In the genomic region with DNA sequence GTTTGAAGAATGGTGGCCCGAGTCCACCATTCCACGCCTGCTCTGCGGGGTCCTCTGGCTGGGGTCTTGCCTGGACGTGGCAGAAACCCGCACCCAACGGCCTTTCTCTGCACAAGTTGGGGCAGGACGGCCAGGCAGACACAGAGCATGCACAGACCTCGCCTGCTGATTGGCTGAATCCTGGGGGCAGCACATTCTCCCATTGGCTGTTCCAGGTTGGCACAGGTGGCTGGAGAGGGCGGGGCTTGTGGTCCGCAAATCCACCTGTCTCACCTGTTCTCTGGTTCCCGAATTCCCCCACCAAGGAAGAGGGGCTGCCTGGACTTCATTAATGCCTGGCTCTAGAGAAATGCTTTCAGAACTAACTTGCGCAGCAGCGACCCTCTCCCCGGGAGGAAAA, we compare ENCODE assay signal across 25 cellular contexts.
DNase-seq lines count a peak whose midpoint lies in the region; ATAC-seq, FAIRE-seq and TF ChIP-seq lines count a peak whose summit lies in the region.
"Had no signal": no experiment of that assay in that cellular context is flagged by ENCODE, and none has a peak within 500 bp of the region (broad histone marks: within the 10 kb centered on the region; RNA-seq: fewer than 3 reads in every experiment).

No MANE protein-coding gene starts in this region.

- no peak for DNase-seq in WTC11 (ENCODE audit: low spot score)
- peak; percentile 76 for DNase-seq in kidney
- peak; percentile 65 for DNase-seq in testis
- DNase-seq in mucosa of gallbladder (ENCODE audit: low spot score): no peak
- DNase-seq in DMS 273 treated with DMSO at 0.1 percent for 48 hours (lab: John Stamatoyannopoulos, UW): no peak
- DNase-seq: AML-193; Caco-2; Calu3; CD4-positive, alpha-beta T cell; CD8-positive, alpha-beta T cell; DMS153; DMS53; DMS79; DND-41; EL; GDM1 had no signal

- no peak for TF ChIP-seq POLR2A in testis (IDR thresholded peaks at IDR 0.05)

- no peak for FAIRE-seq in kidney (lab: Jason Lieb, UNC)
- FAIRE-seq: A549, D721Med, GM12878, GM12892, GM18507 had no signal

- 81 to 84% methylated on average over 6 to 14 of the region's 14 CpGs for WGBS in testis, 2 donors

- POLR2A ChIA-PET in WTC11 (lab: Charles Lee): no interaction called here

- H3K9me3 Mint-ChIP-seq in WTC11: peaks cover 39% of the 10 kb centered on the region

- TF ChIP-seq CTCF in WTC11 (IDR thresholded peaks at IDR 0.05) (no peak), kidney (IDR thresholded peaks at IDR 0.05; ENCODE audit: borderline replicate concordance, extremely low read depth, insufficient read depth) (no peak), testis (IDR thresholded peaks at IDR 0.05) (no peak)

- no peak overlapping the region for H3K9ac ChIP-seq in kidney (ENCODE audit: low read length in 2 of 2)
- H3K9ac ChIP-seq: BLaER1 treated with 17β-estradiol and CSF1 and Interleukin-3, amounts not matched to agents 10 nM and 100 nM had no signal

- H3K36me3 ChIP-seq in kidney (ENCODE audit: control insufficient read depth in 1 of 2, insufficient read depth in 2 of 2, low read length in 2 of 2) (no peaks in the 10 kb centered on the region), testis (ENCODE audit: low read depth, missing control alignments) (no peaks in the 10 kb centered on the region)

- H3K4me1 Mint-ChIP-seq in WTC11: no peaks in the 10 kb centered on the region
- H3K4me1 Mint-ChIP-seq: B cell had no signal

- H3K4me1 ChIP-seq in kidney (ENCODE audit: control insufficient read depth in 1 of 2, insufficient read depth in 1 of 2, low read depth in 1 of 2, low read length in 2 of 2) (peaks cover 0 to 2% of the 10 kb centered on the region in 2 donors), testis (no peaks in the 10 kb centered on the region)
- H3K4me1 ChIP-seq: A549 had no signal

- peak; percentile 38; the same call in 1 of the 2 replicates for ATAC-seq in WTC11
- ATAC-seq: A549; CD8-positive, alpha-beta T cell; GM12878 had no signal

- H3K27me3 ChIP-seq in testis: no peaks in the 10 kb centered on the region

- H3K27ac Mint-ChIP-seq in WTC11: no peak overlapping the region
- H3K27ac Mint-ChIP-seq: B cell; CD4-positive, alpha-beta T cell; CD8-positive, alpha-beta T cell had no signal

- peaks cover 34% of the 10 kb centered on the region for H3K36me3 Mint-ChIP-seq in WTC11

- intact Hi-C loops in kidney (cut with DNase I) (no loop called here), testis (cut with DNase I; ENCODE audit: low total_unique reads) (no loop called here)

- no peak overlapping the region for H3K27ac ChIP-seq in kidney (ENCODE audit: low read depth in 2 of 2, low read length in 2 of 2)
- H3K27ac ChIP-seq in testis: no peak overlapping the region
- H3K27ac ChIP-seq: 22Rv1; A549; BLaER1 treated with 17β-estradiol and CSF1 and Interleukin-3, amounts not matched to agents 10 nM and 100 nM; C4-2B had no signal

- CTCF ChIA-PET in WTC11 (lab: Charles Lee): no interaction called here

- H3K4me3 Mint-ChIP-seq in WTC11: no peak overlapping the region
- H3K4me3 Mint-ChIP-seq: B cell; CD4-positive, alpha-beta T cell; CD8-positive, alpha-beta T cell had no signal

- H3K4me3 ChIP-seq in kidney (ENCODE audit: low read length in 2 of 2): no peak overlapping the region
- peak overlapping the region in 1 of 2 donors; percentile 27 for H3K4me3 ChIP-seq in testis
- H3K4me3 ChIP-seq: A549; BLaER1 treated with 17β-estradiol and CSF1 and Interleukin-3, amounts not matched to agents 10 nM and 100 nM; GM12878 had no signal

- H3K27me3 Mint-ChIP-seq in WTC11 (ENCODE audit: low read depth): peaks cover 16% of the 10 kb centered on the region
- H3K27me3 Mint-ChIP-seq: B cell; CD4-positive, alpha-beta T cell had no signal

- peaks cover 0 to 16% of the 10 kb centered on the region in 2 donors for H3K9me3 ChIP-seq in kidney (ENCODE audit: control insufficient read depth in 1 of 2, low read length in 2 of 2)
- H3K9me3 ChIP-seq in testis: no peaks in the 10 kb centered on the region
- H3K9me3 ChIP-seq: Caco-2 had no signal

TF ChIP-seq in WTC11, 78 proteins besides CTCF, POLR2A, EP300 and RAD21 (continues in another document):
- TF ChIP-seq ZBTB21 (CRISPR knock-in tag; IDR thresholded peaks at IDR 0.05; ENCODE audit: borderline replicate concordance): no peak
- TF ChIP-seq ZNF219 (CRISPR knock-in tag; IDR thresholded peaks at IDR 0.05; ENCODE audit: borderline replicate concordance): no peak
- TF ChIP-seq, protein P1, sequence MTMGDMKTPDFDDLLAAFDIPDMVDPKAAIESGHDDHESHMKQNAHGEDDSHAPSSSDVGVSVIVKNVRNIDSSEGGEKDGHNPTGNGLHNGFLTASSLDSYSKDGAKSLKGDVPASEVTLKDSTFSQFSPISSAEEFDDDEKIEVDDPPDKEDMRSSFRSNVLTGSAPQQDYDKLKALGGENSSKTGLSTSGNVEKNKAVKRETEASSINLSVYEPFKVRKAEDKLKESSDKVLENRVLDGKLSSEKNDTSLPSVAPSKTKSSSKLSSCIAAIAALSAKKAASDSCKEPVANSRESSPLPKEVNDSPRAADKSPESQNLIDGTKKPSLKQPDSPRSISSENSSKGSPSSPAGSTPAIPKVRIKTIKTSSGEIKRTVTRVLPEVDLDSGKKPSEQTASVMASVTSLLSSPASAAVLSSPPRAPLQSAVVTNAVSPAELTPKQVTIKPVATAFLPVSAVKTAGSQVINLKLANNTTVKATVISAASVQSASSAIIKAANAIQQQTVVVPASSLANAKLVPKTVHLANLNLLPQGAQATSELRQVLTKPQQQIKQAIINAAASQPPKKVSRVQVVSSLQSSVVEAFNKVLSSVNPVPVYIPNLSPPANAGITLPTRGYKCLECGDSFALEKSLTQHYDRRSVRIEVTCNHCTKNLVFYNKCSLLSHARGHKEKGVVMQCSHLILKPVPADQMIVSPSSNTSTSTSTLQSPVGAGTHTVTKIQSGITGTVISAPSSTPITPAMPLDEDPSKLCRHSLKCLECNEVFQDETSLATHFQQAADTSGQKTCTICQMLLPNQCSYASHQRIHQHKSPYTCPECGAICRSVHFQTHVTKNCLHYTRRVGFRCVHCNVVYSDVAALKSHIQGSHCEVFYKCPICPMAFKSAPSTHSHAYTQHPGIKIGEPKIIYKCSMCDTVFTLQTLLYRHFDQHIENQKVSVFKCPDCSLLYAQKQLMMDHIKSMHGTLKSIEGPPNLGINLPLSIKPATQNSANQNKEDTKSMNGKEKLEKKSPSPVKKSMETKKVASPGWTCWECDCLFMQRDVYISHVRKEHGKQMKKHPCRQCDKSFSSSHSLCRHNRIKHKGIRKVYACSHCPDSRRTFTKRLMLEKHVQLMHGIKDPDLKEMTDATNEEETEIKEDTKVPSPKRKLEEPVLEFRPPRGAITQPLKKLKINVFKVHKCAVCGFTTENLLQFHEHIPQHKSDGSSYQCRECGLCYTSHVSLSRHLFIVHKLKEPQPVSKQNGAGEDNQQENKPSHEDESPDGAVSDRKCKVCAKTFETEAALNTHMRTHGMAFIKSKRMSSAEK (CRISPR knock-in tag; IDR thresholded peaks at IDR 0.05; ENCODE audit: borderline replicate concordance): no peak
- no peak for TF ChIP-seq NR2C2 (CRISPR knock-in tag; IDR thresholded peaks at IDR 0.05)
- TF ChIP-seq, protein P2, sequence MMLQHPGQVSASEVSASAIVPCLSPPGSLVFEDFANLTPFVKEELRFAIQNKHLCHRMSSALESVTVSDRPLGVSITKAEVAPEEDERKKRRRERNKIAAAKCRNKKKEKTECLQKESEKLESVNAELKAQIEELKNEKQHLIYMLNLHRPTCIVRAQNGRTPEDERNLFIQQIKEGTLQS (CRISPR knock-in tag; conservative IDR thresholded peaks at IDR 0.05): no peak
- no peak for TF ChIP-seq NR3C1 (CRISPR knock-in tag; conservative IDR thresholded peaks at IDR 0.05; ENCODE audit: low read depth)
- TF ChIP-seq, protein P3, sequence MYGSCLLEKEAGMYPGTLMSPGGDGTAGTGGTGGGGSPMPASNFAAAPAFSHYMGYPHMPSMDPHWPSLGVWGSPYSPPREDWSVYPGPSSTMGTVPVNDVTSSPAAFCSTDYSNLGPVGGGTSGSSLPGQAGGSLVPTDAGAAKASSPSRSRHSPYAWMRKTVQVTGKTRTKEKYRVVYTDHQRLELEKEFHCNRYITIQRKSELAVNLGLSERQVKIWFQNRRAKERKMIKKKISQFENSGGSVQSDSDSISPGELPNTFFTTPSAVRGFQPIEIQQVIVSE (CRISPR knock-in tag; IDR thresholded peaks at IDR 0.05; ENCODE audit: borderline replicate concordance): no peak
- TF ChIP-seq ZNF121 (CRISPR knock-in tag; IDR thresholded peaks at IDR 0.05): no peak
- no peak for TF ChIP-seq ZNF423 (CRISPR knock-in tag; IDR thresholded peaks at IDR 0.05)
- TF ChIP-seq, protein P4, sequence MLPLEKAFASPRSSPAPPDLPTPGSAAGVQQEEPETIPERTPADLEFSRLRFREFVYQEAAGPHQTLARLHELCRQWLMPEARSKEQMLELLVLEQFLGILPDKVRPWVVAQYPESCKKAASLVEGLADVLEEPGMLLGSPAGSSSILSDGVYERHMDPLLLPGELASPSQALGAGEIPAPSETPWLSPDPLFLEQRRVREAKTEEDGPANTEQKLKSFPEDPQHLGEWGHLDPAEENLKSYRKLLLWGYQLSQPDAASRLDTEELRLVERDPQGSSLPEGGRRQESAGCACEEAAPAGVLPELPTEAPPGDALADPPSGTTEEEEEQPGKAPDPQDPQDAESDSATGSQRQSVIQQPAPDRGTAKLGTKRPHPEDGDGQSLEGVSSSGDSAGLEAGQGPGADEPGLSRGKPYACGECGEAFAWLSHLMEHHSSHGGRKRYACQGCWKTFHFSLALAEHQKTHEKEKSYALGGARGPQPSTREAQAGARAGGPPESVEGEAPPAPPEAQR (CRISPR knock-in tag; IDR thresholded peaks at IDR 0.05): no peak
- TF ChIP-seq, protein P5, sequence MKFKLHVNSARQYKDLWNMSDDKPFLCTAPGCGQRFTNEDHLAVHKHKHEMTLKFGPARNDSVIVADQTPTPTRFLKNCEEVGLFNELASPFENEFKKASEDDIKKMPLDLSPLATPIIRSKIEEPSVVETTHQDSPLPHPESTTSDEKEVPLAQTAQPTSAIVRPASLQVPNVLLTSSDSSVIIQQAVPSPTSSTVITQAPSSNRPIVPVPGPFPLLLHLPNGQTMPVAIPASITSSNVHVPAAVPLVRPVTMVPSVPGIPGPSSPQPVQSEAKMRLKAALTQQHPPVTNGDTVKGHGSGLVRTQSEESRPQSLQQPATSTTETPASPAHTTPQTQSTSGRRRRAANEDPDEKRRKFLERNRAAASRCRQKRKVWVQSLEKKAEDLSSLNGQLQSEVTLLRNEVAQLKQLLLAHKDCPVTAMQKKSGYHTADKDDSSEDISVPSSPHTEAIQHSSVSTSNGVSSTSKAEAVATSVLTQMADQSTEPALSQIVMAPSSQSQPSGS (CRISPR knock-in tag; IDR thresholded peaks at IDR 0.05; ENCODE audit: borderline replicate concordance, low read depth): no peak
- TF ChIP-seq RORB (CRISPR knock-in tag; IDR thresholded peaks at IDR 0.05): no peak
- TF ChIP-seq, protein P6, sequence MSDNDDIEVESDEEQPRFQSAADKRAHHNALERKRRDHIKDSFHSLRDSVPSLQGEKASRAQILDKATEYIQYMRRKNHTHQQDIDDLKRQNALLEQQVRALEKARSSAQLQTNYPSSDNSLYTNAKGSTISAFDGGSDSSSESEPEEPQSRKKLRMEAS (CRISPR knock-in tag; IDR thresholded peaks at IDR 0.05): no peak
- TF ChIP-seq FOXK1 (CRISPR knock-in tag; IDR thresholded peaks at IDR 0.05): no peak
- no peak for TF ChIP-seq NFATC4 (CRISPR knock-in tag; IDR thresholded peaks at IDR 0.05)

Comparison
In these comparisons a context has a peak if more than half of its experiments do, and no peak if none do; other contexts are left out.
1. DNase-seq: peak in kidney (single experiment) and testis (single experiment); none in WTC11 (single experiment), mucosa of gallbladder (single experiment) and DMS 273 treated with DMSO at 0.1 percent for 48 hours (single experiment).